ENCODE assay signal across 13 cellular contexts in genomic region chr16:56632848-56633365, GRCh38. TPM values are rescaled to one million over a fixed set of nuclear protein-coding genes. Genes with fewer than 3 reads are reported as not detected.
DNase-seq lines count a peak whose midpoint lies in the region; ATAC-seq, FAIRE-seq and TF ChIP-seq lines count a peak whose summit lies in the region.
"Had no signal": no experiment of that assay in that cellular context is flagged by ENCODE, and none has a peak within 500 bp of the region (broad histone marks: within the 10 kb centered on the region; RNA-seq: fewer than 3 reads in every experiment).

No MANE protein-coding gene starts in this region.

- no peaks in the 10 kb centered on the region for H3K79me2 ChIP-seq in GM23248 (ENCODE audit: insufficient read depth)

- no peak for TF ChIP-seq EP300 in sigmoid colon (IDR thresholded peaks at IDR 0.05)

- no peaks in the 10 kb centered on the region for H4K20me1 ChIP-seq in GM23248 (ENCODE audit: insufficient read depth)

- H3K9me3 Mint-ChIP-seq in immature natural killer cell = no peaks in the 10 kb centered on the region

- peak overlapping the region; percentile 69 for H3K9ac ChIP-seq in GM23248

- DNase-seq in GM23248 (no peak), ascending aorta (ENCODE audit: low spot score in 2 of 2) (no peak), immature natural killer cell (no peak), sigmoid colon (no peak), HT-29 (ENCODE audit: low spot score) (no peak), H54 (ENCODE audit: insufficient read length, low spot score) (no peak)
- DNase-seq: MM.1S had no signal

- H3K27me3 ChIP-seq in GM23248 (replicated peaks; ENCODE audit: insufficient read depth) = no peaks in the 10 kb centered on the region
- H3K27me3 ChIP-seq in ascending aorta = no peaks in the 10 kb centered on the region
- H3K27me3 ChIP-seq in sigmoid colon = peaks cover 6 to 45% (median 30%) of the 10 kb centered on the region in 3 donors

- TF ChIP-seq CTCF in ascending aorta (IDR thresholded peaks at IDR 0.05) (no peak), sigmoid colon (IDR thresholded peaks at IDR 0.05) (no peak)

- in situ Hi-C loops in GM23248 (cut with MboI) = no loop called here

- no peaks in the 10 kb centered on the region for H3K4me1 ChIP-seq in GM23248 (ENCODE audit: insufficient read depth)
- peaks cover 3 to 12% of the 10 kb centered on the region in 2 donors for H3K4me1 ChIP-seq in ascending aorta
- peaks cover 0 to 31% (median 25%) of the 10 kb centered on the region in 4 donors for H3K4me1 ChIP-seq in sigmoid colon

- peak overlapping the region; percentile 1 to 52 (median 25) for H3K4me3 Mint-ChIP-seq in immature natural killer cell

- H3K27ac ChIP-seq in GM23248 (no peak overlapping the region), ascending aorta (peak overlapping the region; percentile 88 to 96), sigmoid colon (peak overlapping the region; percentile 70 to 73 (median 72))
- H3K27ac ChIP-seq: SK-N-MC had no signal

- H3K36me3 Mint-ChIP-seq in immature natural killer cell = no peaks in the 10 kb centered on the region

- no peak for TF ChIP-seq POLR2A in sigmoid colon (IDR thresholded peaks at IDR 0.05)
- TF ChIP-seq POLR2A in H54 (IDR thresholded peaks at IDR 0.05; ENCODE audit: low read depth, low read length) = no peak

- WGBS in GM23248 (ENCODE audit: low coverage in 1 of 2, low lambda C conversion rate in 2 of 2, missing lambda C conversion rate in 2 of 2), 2 experiments = 52 to 64% methylated on average over 6 of the region's 6 CpGs
- 34 to 41% methylated on average over 6 of the region's 6 CpGs for WGBS in sigmoid colon, 2 donors

- H3K4me2 ChIP-seq in GM23248 (ENCODE audit: unreplicated experiment) = peak overlapping the region; percentile 84

- FAIRE-seq in H54 (lab: Jason Lieb, UNC) = no peak

- ATAC-seq in GM18498 (IDR thresholded peaks at IDR 0.05; ENCODE audit: unreplicated experiment) (no peak), GM19351 (IDR thresholded peaks at IDR 0.05; ENCODE audit: unreplicated experiment) (no peak)
- ATAC-seq: HCT116 had no signal

- peak overlapping the region; percentile 70 for H3K4me3 ChIP-seq in GM23248
- H3K4me3 ChIP-seq in ascending aorta = peak overlapping the region; percentile 54 to 88
- H3K4me3 ChIP-seq in sigmoid colon = peak overlapping the region; percentile 37 to 54 (median 52)
- H3K4me3 ChIP-seq: SK-N-MC had no signal

- no peaks in the 10 kb centered on the region for H3K9me3 ChIP-seq in GM23248 (ENCODE audit: low read depth)
- H3K9me3 ChIP-seq in ascending aorta = no peaks in the 10 kb centered on the region
- no peaks in the 10 kb centered on the region for H3K9me3 ChIP-seq in sigmoid colon

- no peaks in the 10 kb centered on the region for H3K9me2 ChIP-seq in GM23248 (ENCODE audit: insufficient read depth)

- peak overlapping the region; percentile 91 for H2AFZ ChIP-seq in GM23248

- H3K36me3 ChIP-seq in GM23248 (ENCODE audit: low read depth) = no peaks in the 10 kb centered on the region
- H3K36me3 ChIP-seq in ascending aorta = no peaks in the 10 kb centered on the region
- no peaks in the 10 kb centered on the region for H3K36me3 ChIP-seq in sigmoid colon

- H3K27ac Mint-ChIP-seq in immature natural killer cell = no peak overlapping the region

- H3K4me1 Mint-ChIP-seq in immature natural killer cell = peaks cover 6 to 19% of the 10 kb centered on the region in 2 donors

- H3K27me3 Mint-ChIP-seq in immature natural killer cell (ENCODE audit: low read depth in 3 of 3) = peaks cover 16 to 29% (median 25%) of the 10 kb centered on the region in 3 donors

- H3F3A ChIP-seq in GM23248 (ENCODE audit: insufficient read depth) = 0 out of 2 replicates have a peak, but pooled peaks cover 17% of the 10 kb centered on the region

- intact Hi-C loops in ascending aorta (cut with DNase I) = loop anchor here (2.0 to 10.0 kb wide), 2 partner anchors 50 to 552 kb away; partner anchors contain the start of genes MT1X, PSME3IP1 and RSPRY1
- intact Hi-C loops in sigmoid colon (cut with DNase I) = no loop called here

RNA-seq across cellular contexts. Expression of gene MT1M, which starts 0.4 kb away (rescaled TPM):
- total RNA-seq in GM23248 (2014; rRNA removed; shearing (Covaris generic)) = 3.8 and 8.2 TPM in 2 replicates
- 15.2 and 20.1 TPM in 2 replicates for polyA plus RNA-seq in GM23248 (2016; fragmentation: Nextera tagmentation; extraction: Ambion mirVana)
- 105 TPM for total RNA-seq in ascending aorta
- not detected for polyA plus RNA-seq in immature natural killer cell
- 10 to 100 TPM in 2 of 4 donors, 1 to 10 TPM in 2; 3.9 to 40.7 (median 11.0) TPM for total RNA-seq in sigmoid colon
- polyA plus RNA-seq in sigmoid colon = 100 to 1,000 TPM in 1 of 3 donors, 10 to 100 TPM in 2; 12.5 to 106 (median 43.7) TPM
- not detected in 2 replicates for total RNA-seq in HT-29 (2014; rRNA removed; shearing (Covaris generic))
- total RNA-seq: myocyte had no signal

RNA-seq across cellular contexts. Expression of gene MT1A, which starts 5.6 kb away (rescaled TPM):
- total RNA-seq in GM23248 (2014; rRNA removed; shearing (Covaris generic)) = not detected in 2 replicates
- polyA plus RNA-seq in GM23248 (2016; fragmentation: Nextera tagmentation; extraction: Ambion mirVana) (2.3 and 3.3 TPM in 2 replicates), immature natural killer cell (not detected), sigmoid colon (10 to 100 TPM; 13.9 to 63.4 (median 29.4) TPM)
- total RNA-seq in ascending aorta (183 TPM), sigmoid colon (10 to 100 TPM in 2 of 4 donors, not detected in 2; 30.3 to 34.1 TPM)
- total RNA-seq in HT-29 (2014; rRNA removed; shearing (Covaris generic)) = 2.0 and 6.6 TPM in 2 replicates
- total RNA-seq: myocyte had no signal

RNA-seq across cellular contexts. Expression of gene MT1E, which starts 7.3 kb away (rescaled TPM):
- total RNA-seq in GM23248 (2014; rRNA removed; shearing (Covaris generic)) = 178 TPM in 2 replicates
- polyA plus RNA-seq in GM23248 (2016; fragmentation: Nextera tagmentation; extraction: Ambion mirVana) (329 and 352 TPM in 2 replicates), immature natural killer cell (1 to 10 TPM in 2 of 3 donors, not detected in 1; 1.4 to 2.5 TPM), sigmoid colon (100 to 1,000 TPM in 2 of 3 donors, 10 to 100 TPM in 1; 82.0 to 813 (median 358) TPM)
- total RNA-seq in ascending aorta (456 TPM), sigmoid colon (100 to 1,000 TPM in 2 of 4 donors, 10 to 100 TPM in 2; 96.9 to 295 (median 136) TPM)
- 493 and 525 TPM in 2 replicates for total RNA-seq in HT-29 (2014; rRNA removed; shearing (Covaris generic))

RNA-seq across cellular contexts. Expression of gene MT1B, which starts 18.8 kb away (rescaled TPM):
- not detected in 2 replicates for total RNA-seq in GM23248 (2014; rRNA removed; shearing (Covaris generic))
- polyA plus RNA-seq in GM23248 (2016; fragmentation: Nextera tagmentation; extraction: Ambion mirVana) (not detected in 2 replicates), immature natural killer cell (not detected), sigmoid colon (not detected)
- total RNA-seq in ascending aorta (not detected), sigmoid colon (not detected)
- total RNA-seq in HT-29 (2014; rRNA removed; shearing (Covaris generic)) = not detected in 2 replicates
- total RNA-seq: myocyte, subcutaneous adipose tissue had no signal

RNA-seq across cellular contexts. Expression of gene MT2A, which starts 24.5 kb away (rescaled TPM):
- 109 and 211 TPM in 2 replicates for total RNA-seq in GM23248 (2014; rRNA removed; shearing (Covaris generic))
- polyA plus RNA-seq in GM23248 (2016; fragmentation: Nextera tagmentation; extraction: Ambion mirVana) (3,414 and 3,441 TPM in 2 replicates), immature natural killer cell (100 to 1,000 TPM; 139 to 321 (median 313) TPM), sigmoid colon (100 to 1,000 TPM; 320 to 968 (median 400) TPM)
- total RNA-seq in ascending aorta (602 TPM), sigmoid colon (100 to 1,000 TPM in 2 of 4 donors, 10 to 100 TPM in 2; 37.5 to 161 (median 96.0) TPM)
- 44.1 and 51.4 TPM in 2 replicates for total RNA-seq in HT-29 (2014; rRNA removed; shearing (Covaris generic))
